2 cellular contexts compared by ENCODE assay signal in genomic region chr6:113065606-113066005, GRCh38.
TF ChIP-seq lines count a peak whose summit lies in the region.

No MANE protein-coding gene starts in this region.

TF ChIP-seq in IMR-90, 13 proteins besides CTCF, POLR2A, EP300 and RAD21:
- TF ChIP-seq MXI1 (IDR thresholded peaks at IDR 0.05; ENCODE audit: borderline replicate concordance, low read depth, low read length) (no peak), ELK1 (IDR thresholded peaks at IDR 0.05; ENCODE audit: borderline replicate concordance, low read depth, low read length) (no peak), CHD1 (IDR thresholded peaks at IDR 0.05; ENCODE audit: low read depth, low read length) (no peak), CEBPB (IDR thresholded peaks at IDR 0.05; ENCODE audit: low read depth, low read length) (no peak), MAFK (IDR thresholded peaks at IDR 0.05; ENCODE audit: low read depth, low read length) (no peak), RCOR1 (IDR thresholded peaks at IDR 0.05; ENCODE audit: insufficient replicate concordance, low read length) (no peak), FOS (IDR thresholded peaks at IDR 0.05; ENCODE audit: low read depth, low read length) (no peak), SMC3 (IDR thresholded peaks at IDR 0.05; ENCODE audit: low read depth, low read length) (no peak), BHLHE40 (IDR thresholded peaks at IDR 0.05; ENCODE audit: low read depth, low read length) (no peak), NFE2L2 (IDR thresholded peaks at IDR 0.05; ENCODE audit: low read depth, low read length) (no peak)

TF ChIP-seq in K562, 482 proteins besides CTCF, POLR2A, EP300 and RAD21:
- TF ChIP-seq ATF1 (CRISPR knock-in tag; IDR thresholded peaks at IDR 0.05) (no peak), ATF1 (tag; IDR thresholded peaks at IDR 0.05) (no peak), MYC (IDR thresholded peaks at IDR 0.05; ENCODE audit: low read depth, low read length) (no peak), MYC (CRISPR knock-in tag; IDR thresholded peaks at IDR 0.05; ENCODE audit: borderline replicate concordance, low read depth) (no peak), SIX5 (IDR thresholded peaks at IDR 0.05; ENCODE audit: borderline replicate concordance in 1 of 2, insufficient read depth in 1 of 2, low read depth in 1 of 2, low read length in 2 of 2) (no peak), SREBF2 (CRISPR knock-in tag; IDR thresholded peaks at IDR 0.05) (no peak), ZNF197 (CRISPR knock-in tag; IDR thresholded peaks at IDR 0.05; ENCODE audit: low read depth) (no peak), SMC3 (conservative IDR thresholded peaks at IDR 0.05; ENCODE audit: insufficient read depth, low read depth, low read length) (no peak), PURB (CRISPR knock-in tag; IDR thresholded peaks at IDR 0.05; ENCODE audit: low read depth) (no peak), TGIF2 (CRISPR knock-in tag; IDR thresholded peaks at IDR 0.05) (no peak)
TF ChIP-seq in K562: peak in this region for 0.
